ENCODE assay signal across 2 cellular contexts in genomic region chr12:76329606-76330005, GRCh38.
TF ChIP-seq lines count a peak whose summit lies in the region.

No MANE protein-coding gene starts in this region.

TF ChIP-seq in HCT116, 20 proteins besides CTCF, POLR2A, EP300 and RAD21:
- TF ChIP-seq ZNF274 (IDR thresholded peaks at IDR 0.05; ENCODE audit: low read depth, low read length) (no peak), TCF7L2 (IDR thresholded peaks at IDR 0.05; ENCODE audit: borderline replicate concordance, extremely low read depth, insufficient read depth, insufficient read length) (no peak), ELF1 (IDR thresholded peaks at IDR 0.05; ENCODE audit: borderline replicate concordance, low read depth) (no peak), CBX3 (IDR thresholded peaks at IDR 0.05; ENCODE audit: low read depth) (no peak), SRF (IDR thresholded peaks at IDR 0.05; ENCODE audit: low read depth) (no peak), SIN3A (IDR thresholded peaks at IDR 0.05; ENCODE audit: low read depth) (no peak)

TF ChIP-seq in endothelial cell of umbilical vein, 7 proteins besides CTCF, POLR2A, EP300 and RAD21:
- TF ChIP-seq MAX (IDR thresholded peaks at IDR 0.05; ENCODE audit: insufficient read depth, insufficient read length) (no peak), FOS (IDR thresholded peaks at IDR 0.05; ENCODE audit: borderline replicate concordance, insufficient read depth, low read length) (no peak), MYC (IDR thresholded peaks at IDR 0.05; ENCODE audit: low read depth, low read length) (no peak), POLR2AphosphoS5 (IDR thresholded peaks at IDR 0.05; ENCODE audit: insufficient read depth, low read depth, low read length) (no peak), JUN (IDR thresholded peaks at IDR 0.05; ENCODE audit: borderline replicate concordance, insufficient read depth, insufficient read length, low read depth) (no peak), GATA2 (IDR thresholded peaks at IDR 0.05; ENCODE audit: insufficient read depth, insufficient read length, low read depth, low read length) (no peak), EZH2 (IDR thresholded peaks at IDR 0.05; ENCODE audit: borderline replicate concordance, low read depth, low read length, severe bottlenecking) (no peak)
